Comparison of ENCODE assay signal across 2 cellular contexts in genomic region chr3:119604878-119605277, GRCh38.
TF ChIP-seq lines count a peak whose summit lies in the region.

No MANE protein-coding gene starts in this region.

TF ChIP-seq in SK-N-SH, 30 proteins besides CTCF, POLR2A, EP300 and RAD21:
- TF ChIP-seq YY1 (IDR thresholded peaks at IDR 0.05; ENCODE audit: low read depth) (no peak), SIN3A (IDR thresholded peaks at IDR 0.05; ENCODE audit: borderline replicate concordance, low read depth, low read length) (no peak), NRF1 (IDR thresholded peaks at IDR 0.05; ENCODE audit: low read depth, low read length) (no peak), USF2 (IDR thresholded peaks at IDR 0.05; ENCODE audit: borderline replicate concordance, low read depth, low read length) (no peak), NFIC (IDR thresholded peaks at IDR 0.05; ENCODE audit: borderline replicate concordance) (peak; percentile 16; the same call in 1 of the 2 replicates), JUND (IDR thresholded peaks at IDR 0.05) (peak; percentile 75), FOSL2 (IDR thresholded peaks at IDR 0.05; ENCODE audit: borderline replicate concordance, low read depth) (peak; percentile 74; the same call in 1 of the 2 replicates), TCF12 (IDR thresholded peaks at IDR 0.05) (0 out of 2 replicates have a peak, but pooled peaks have one; percentile 32), PBX3 (IDR thresholded peaks at IDR 0.05) (0 out of 2 replicates have a peak, but pooled peaks have one; percentile 20), MEF2A (IDR thresholded peaks at IDR 0.05; ENCODE audit: borderline replicate concordance, low read depth) (no peak), MAX (IDR thresholded peaks at IDR 0.05; ENCODE audit: low read depth) (peak; percentile 58), MXI1 (IDR thresholded peaks at IDR 0.05; ENCODE audit: low read depth, low read length) (no peak)

TF ChIP-seq in endothelial cell of umbilical vein, 7 proteins besides CTCF, POLR2A, EP300 and RAD21:
- TF ChIP-seq EZH2 (IDR thresholded peaks at IDR 0.05; ENCODE audit: borderline replicate concordance, low read depth, low read length, severe bottlenecking) (no peak), GATA2 (IDR thresholded peaks at IDR 0.05; ENCODE audit: insufficient read depth, insufficient read length, low read depth, low read length) (no peak), MAX (IDR thresholded peaks at IDR 0.05; ENCODE audit: insufficient read depth, insufficient read length) (no peak), MYC (IDR thresholded peaks at IDR 0.05; ENCODE audit: low read depth, low read length) (no peak), JUN (IDR thresholded peaks at IDR 0.05; ENCODE audit: borderline replicate concordance, insufficient read depth, insufficient read length, low read depth) (peak; percentile 14), POLR2AphosphoS5 (IDR thresholded peaks at IDR 0.05; ENCODE audit: insufficient read depth, low read depth, low read length) (no peak), FOS (IDR thresholded peaks at IDR 0.05; ENCODE audit: borderline replicate concordance, insufficient read depth, low read length) (peak; percentile 63)
TF ChIP-seq in endothelial cell of umbilical vein: peak in this region for 2.
